Comparison of ENCODE assay signal across 34 cellular contexts in genomic region chr7:129127601-129128000, GRCh38.
"Had no signal": no experiment of that assay in that cellular context is flagged by ENCODE, and none has a peak within 500 bp of the region (broad histone marks: within the 10 kb centered on the region; RNA-seq: fewer than 3 reads in every experiment).

No MANE protein-coding gene starts in this region.

- H3K9ac ChIP-seq: KMS-11 had no signal

- DNase-seq: Karpas-422, Kasumi-1, MG63, MM.1S, MV-4-11, NCI-H1048, NCI-H1092, NCI-H1092 treated with DMSO at 0.1 percent for 48 hours, NCI-H1105, NCI-H1105 treated with DMSO at 0.1 percent for 48 hours, NCI-H1417, NCI-H1417 treated with DMSO at 0.1 percent for 48 hours, NCI-H1436, NCI-H1436 treated with DMSO at 0.1 percent for 48 hours, NCI-H146, NCI-H1694, NCI-H1694 treated with DMSO at 0.1 percent for 48 hours, NCI-H187, NCI-H187 treated with DMSO at 0.1 percent for 48 hours, NCI-H1930, NCI-H2029, NCI-H2029 treated with DMSO at 0.1 percent for 48 hours, NCI-H2081, NCI-H2081 treated with DMSO at 0.1 percent for 48 hours, NCI-H2107, NCI-H2171, NCI-H2171 treated with DMSO at 0.1 percent for 48 hours, NCI-H2227 treated with DMSO at 0.1 percent for 48 hours, NCI-H226, NCI-H345, NCI-H446, NCI-H446 treated with DMSO at 0.1 percent for 48 hours, NCI-H510A had no signal

- H3K27ac ChIP-seq: KMS-11 had no signal

- H3K4me2 ChIP-seq: KMS-11 had no signal

- H3K9me3 ChIP-seq: MG63 had no signal

- H3K27me3 ChIP-seq: MG63 had no signal

- H3K4me3 ChIP-seq: MG63 had no signal

- H3K36me3 ChIP-seq: MG63 had no signal
